Comparison of ENCODE assay signal across 8 cellular contexts in the genomic region with DNA sequence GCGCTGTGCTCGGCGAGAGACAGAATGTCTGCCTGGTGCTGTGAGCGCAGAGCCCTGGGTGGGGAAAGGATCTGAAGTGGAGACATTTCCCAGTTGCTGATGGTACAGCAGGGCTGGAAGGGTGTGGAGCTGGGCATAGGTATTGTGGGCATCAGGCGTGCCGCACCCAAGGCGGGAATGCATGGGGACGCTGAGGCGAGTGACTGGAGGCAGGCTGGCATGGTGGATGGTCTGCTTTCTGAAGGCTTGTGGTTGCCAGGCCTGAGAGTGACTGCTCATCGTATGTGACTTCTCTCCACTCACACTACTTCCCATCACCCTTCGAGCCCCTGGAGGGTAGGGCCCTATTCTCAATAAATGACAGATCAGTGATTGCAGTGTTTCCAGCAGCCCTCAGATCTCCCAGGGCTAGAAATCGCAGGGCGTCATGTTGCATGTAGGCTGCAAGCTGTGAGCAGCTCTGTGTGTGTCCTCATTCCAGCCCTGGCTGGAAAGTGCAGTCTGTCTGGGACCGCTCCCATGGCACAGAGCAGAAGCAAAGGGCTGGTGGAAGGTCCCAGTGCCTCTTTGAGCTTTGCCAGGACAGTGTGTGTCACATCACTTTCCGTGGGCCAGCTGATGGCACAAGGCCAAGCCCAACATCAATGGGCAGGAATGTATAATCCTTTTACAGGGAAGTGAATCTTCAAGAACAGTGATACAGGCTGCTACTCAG.
DNase-seq lines count a peak whose midpoint lies in the region; ATAC-seq and TF ChIP-seq lines count a peak whose summit lies in the region.

No MANE protein-coding gene starts in this region.

- intact Hi-C loops in left ventricle myocardium superior (cut with micrococcal nuclease) = no loop called here

- no peak overlapping the region for H3K4me3 ChIP-seq in H7 (ENCODE audit: insufficient read depth, low read depth, low read length)

- H3K27me3 ChIP-seq in H7 (ENCODE audit: control insufficient read depth, insufficient read depth, low read length) = no peaks in the 10 kb centered on the region

- peaks cover 8% of the 10 kb centered on the region for H3K9me3 Mint-ChIP-seq in WTC11

- no peak for TF ChIP-seq CTCF in WTC11 (IDR thresholded peaks at IDR 0.05)

- peaks cover 26% of the 10 kb centered on the region for H3K36me3 Mint-ChIP-seq in WTC11

- peak overlapping the region; percentile 48; the same call in 1 of the 2 replicates for H3K27ac Mint-ChIP-seq in WTC11

- no peak overlapping the region for H3K4me3 Mint-ChIP-seq in WTC11

- no peak for ATAC-seq in WTC11
- ATAC-seq in left ventricle myocardium superior = peak; percentile 81
- no peak for ATAC-seq in GM19455 (IDR thresholded peaks at IDR 0.05; ENCODE audit: unreplicated experiment)
- ATAC-seq in HG02642 (IDR thresholded peaks at IDR 0.05; ENCODE audit: poor library complexity, unreplicated experiment) = no peak

- no peaks in the 10 kb centered on the region for H3K27me3 Mint-ChIP-seq in WTC11 (ENCODE audit: low read depth)

- peak; percentile 4 for DNase-seq in H7
- DNase-seq in WTC11 (ENCODE audit: low spot score) = no peak
- DNase-seq in left ventricle myocardium superior = peak; percentile 69
- DNase-seq in smooth muscle cell of the brain vasculature (ENCODE audit: low read depth, low spot score) = peak; percentile 57
- DNase-seq in NCI-H226 = no peak
- DNase-seq in NCI-H1930 (lab: John Stamatoyannopoulos, UW) = no peak

- POLR2A ChIA-PET in WTC11 (lab: Charles Lee) = no interaction called here

- H3K4me1 Mint-ChIP-seq in WTC11 = peaks cover 28% of the 10 kb centered on the region

- CTCF ChIA-PET in WTC11 (lab: Charles Lee) = interaction anchor here (1.2 to 2.4 kb wide), 2 partner anchors 27 to 31 kb away, joined by 4 to 8 read pairs; no protein-coding TSS in a partner anchor

- H3K36me3 ChIP-seq in H7 (replicated peaks; ENCODE audit: control insufficient read depth, insufficient read depth, low read length) = no peaks in the 10 kb centered on the region; the same call in 1 of the 2 replicates

TF ChIP-seq in WTC11, 78 proteins besides CTCF, POLR2A, EP300 and RAD21:
- TF ChIP-seq NR1H2 (CRISPR knock-in tag; IDR thresholded peaks at IDR 0.05) (no peak), ZNF317 (CRISPR knock-in tag; IDR thresholded peaks at IDR 0.05; ENCODE audit: borderline replicate concordance, low read depth) (no peak), CBFB (CRISPR knock-in tag; IDR thresholded peaks at IDR 0.05; ENCODE audit: low read depth) (no peak), TCF7 (CRISPR knock-in tag; IDR thresholded peaks at IDR 0.05; ENCODE audit: low read depth) (no peak)

Comparison
In these comparisons a context has a peak if more than half of its experiments do, and no peak if none do; other contexts are left out.
1. DNase-seq: peak in H7 (single experiment), left ventricle myocardium superior (single experiment) and smooth muscle cell of the brain vasculature (single experiment); none in WTC11 (single experiment), NCI-H226 (single experiment) and NCI-H1930 (0 of 2).